ENCODE assay signal across 23 cellular contexts in the genomic region with DNA sequence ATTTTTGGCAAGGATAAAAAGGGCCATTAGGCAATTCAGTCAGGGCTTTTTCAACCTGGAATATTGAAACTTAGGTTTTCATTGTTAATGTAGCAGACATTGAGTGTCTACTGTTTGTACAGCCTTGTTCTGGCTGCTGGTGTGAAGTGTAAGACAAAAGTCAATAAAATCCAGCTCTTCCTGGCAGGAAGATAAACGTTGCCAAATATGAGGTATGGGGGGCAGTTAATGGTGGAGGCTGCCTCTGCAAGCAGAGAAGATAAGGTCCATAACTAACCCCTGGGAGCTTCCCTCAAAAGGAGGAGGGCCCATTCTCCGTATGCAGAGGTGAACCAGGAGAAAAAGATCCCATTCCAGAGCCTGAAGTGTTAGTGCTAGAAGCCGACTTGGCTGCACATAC. TPM values are rescaled to one million over a fixed set of nuclear protein-coding genes. Genes with fewer than 3 reads are reported as not detected.
A peak's percentile ranks its signal among the peaks of the same experiment; 100 is the strongest.
DNase-seq lines count a peak whose midpoint lies in the region; ATAC-seq, FAIRE-seq and TF ChIP-seq lines count a peak whose summit lies in the region.
"Had no signal": no experiment of that assay in that cellular context is flagged by ENCODE, and none has a peak within 500 bp of the region (broad histone marks: within the 10 kb centered on the region; RNA-seq: fewer than 3 reads in every experiment).

No MANE protein-coding gene starts in this region.

- no peaks in the 10 kb centered on the region for H4K20me1 ChIP-seq in endothelial cell of umbilical vein (replicated peaks; ENCODE audit: control insufficient read depth, extremely low read depth, insufficient read depth, low read length)
- H4K20me1 ChIP-seq: BLaER1 had no signal

- H3K27me3 Mint-ChIP-seq in effector memory CD8-positive, alpha-beta T cell = peaks cover 22 to 49% of the 10 kb centered on the region in 2 donors
- H3K27me3 Mint-ChIP-seq in activated naive CD8-positive, alpha-beta T cell treated with anti-CD3 and anti-CD28 coated beads, Interleukin-2, amount 50 U/mL, for 24 hours = peaks cover 12% of the 10 kb centered on the region

- TF ChIP-seq CTCF in HEK293 (tag by site-specific recombination; IDR thresholded peaks at IDR 0.05) = no peak
- TF ChIP-seq CTCF in endothelial cell of umbilical vein (IDR thresholded peaks at IDR 0.05; ENCODE audit: extremely low read depth in 1 of 2, insufficient read depth in 1 of 2, low read depth in 1 of 2, low read length in 2 of 2) = no peak

- H3K4me1 Mint-ChIP-seq in stimulated activated effector memory CD8-positive, alpha-beta T cell treated with anti-CD3 and anti-CD28 coated beads, Interleukin-12 subunit alpha, Interleukin-12 subunit beta, amount 100 ng/mL, for 72 hours = no peaks in the 10 kb centered on the region
- no peaks in the 10 kb centered on the region for H3K4me1 Mint-ChIP-seq in effector memory CD8-positive, alpha-beta T cell (ENCODE audit: low read depth in 2 of 2)
- no peaks in the 10 kb centered on the region for H3K4me1 Mint-ChIP-seq in activated naive CD8-positive, alpha-beta T cell treated with anti-CD3 and anti-CD28 coated beads, Interleukin-2, amount 50 U/mL, for 24 hours
- H3K4me1 Mint-ChIP-seq: T-helper 17 cell had no signal

- FAIRE-seq in endothelial cell of umbilical vein (lab: Jason Lieb, UNC) = no peak
- FAIRE-seq: GM12878, H1 had no signal

- intact Hi-C loops in endothelial cell of umbilical vein (cut with micrococcal nuclease) = no loop called here

- H3K27me3 ChIP-seq in endothelial cell of umbilical vein (ENCODE audit: control insufficient read depth in 2 of 2, insufficient read depth in 2 of 2, low read length in 2 of 2) = no peaks in the 10 kb centered on the region
- H3K27me3 ChIP-seq: BLaER1 had no signal

- POLR2A ChIA-PET in HEK293 (lab: Yijun Ruan, JAX) = no interaction called here
- POLR2A ChIA-PET in endothelial cell of umbilical vein (lab: Charles Lee) = no interaction called here
- POLR2A ChIA-PET in HEK293T (lab: Yijun Ruan, JAX) = no interaction called here

- no peaks in the 10 kb centered on the region for H3K4me1 ChIP-seq in HEK293 (ENCODE audit: control insufficient read depth, insufficient read depth, low read length)
- H3K4me1 ChIP-seq in endothelial cell of umbilical vein (ENCODE audit: control insufficient read depth, extremely low read depth, insufficient read depth, low read length) = peaks cover 18% of the 10 kb centered on the region
- H3K4me1 ChIP-seq: BLaER1 had no signal

- H3K9me3 Mint-ChIP-seq in stimulated activated effector memory CD8-positive, alpha-beta T cell treated with anti-CD3 and anti-CD28 coated beads, Interleukin-12 subunit alpha, Interleukin-12 subunit beta, amount 100 ng/mL, for 72 hours = no peaks in the 10 kb centered on the region
- no peaks in the 10 kb centered on the region for H3K9me3 Mint-ChIP-seq in effector memory CD8-positive, alpha-beta T cell
- no peaks in the 10 kb centered on the region for H3K9me3 Mint-ChIP-seq in activated naive CD8-positive, alpha-beta T cell treated with anti-CD3 and anti-CD28 coated beads, Interleukin-2, amount 50 U/mL, for 24 hours
- H3K9me3 Mint-ChIP-seq: CD8-positive, alpha-beta T cell; HFFc6 had no signal

- no peak overlapping the region for H3K4me2 ChIP-seq in endothelial cell of umbilical vein (ENCODE audit: insufficient read depth, low read length)
- H3K4me2 ChIP-seq: BLaER1 had no signal

- H3K36me3 ChIP-seq in HEK293 (ENCODE audit: control insufficient read depth in 2 of 2, insufficient read depth in 1 of 2, low read length in 2 of 2) (no peaks in the 10 kb centered on the region), endothelial cell of umbilical vein (ENCODE audit: control insufficient read depth in 2 of 2, extremely low read depth in 1 of 2, insufficient read depth in 2 of 2, low read length in 2 of 2) (no peaks in the 10 kb centered on the region)
- H3K36me3 ChIP-seq: BLaER1 had no signal

- H3K27ac ChIP-seq in HEK293 (ENCODE audit: extremely low read depth, low read depth, low read length) = no peak overlapping the region
- no peak overlapping the region for H3K27ac ChIP-seq in endothelial cell of umbilical vein (ENCODE audit: insufficient read depth, low read depth, low read length)
- H3K27ac ChIP-seq: BLaER1 had no signal

- H3K9ac ChIP-seq in endothelial cell of umbilical vein (replicated peaks; ENCODE audit: extremely low read depth, insufficient read depth, low read length) = no peak overlapping the region
- H3K9ac ChIP-seq: BLaER1 had no signal

- no TSS peak for BruUV-seq in endothelial cell of umbilical vein (replicated peaks; lab: Mats Ljungman, UMichigan)

- H3K9me1 ChIP-seq in endothelial cell of umbilical vein (replicated peaks; ENCODE audit: control insufficient read depth, extremely low read depth, insufficient read depth, low read length) = no peaks in the 10 kb centered on the region

- H3K36me3 Mint-ChIP-seq in stimulated activated effector memory CD8-positive, alpha-beta T cell treated with anti-CD3 and anti-CD28 coated beads, Interleukin-12 subunit alpha, Interleukin-12 subunit beta, amount 100 ng/mL, for 72 hours = no peaks in the 10 kb centered on the region
- H3K36me3 Mint-ChIP-seq in effector memory CD8-positive, alpha-beta T cell (ENCODE audit: insufficient read depth) = no peaks in the 10 kb centered on the region
- H3K36me3 Mint-ChIP-seq in activated naive CD8-positive, alpha-beta T cell treated with anti-CD3 and anti-CD28 coated beads, Interleukin-2, amount 50 U/mL, for 24 hours (ENCODE audit: low read depth) = no peaks in the 10 kb centered on the region
- H3K36me3 Mint-ChIP-seq: CD8-positive, alpha-beta T cell had no signal

- no peak for TF ChIP-seq POLR2A in endothelial cell of umbilical vein (IDR thresholded peaks at IDR 0.05; ENCODE audit: low read depth, low read length)

- peak; percentile 70 for DNase-seq in NCI-H345 (lab: John Stamatoyannopoulos, UW)
- DNase-seq in endothelial cell of umbilical vein (ENCODE audit: low read depth, low spot score) = peak; percentile 70
- DNase-seq in stimulated activated effector memory CD8-positive, alpha-beta T cell treated with anti-CD3 and anti-CD28 coated beads, Interleukin-12 subunit alpha, Interleukin-12 subunit beta, amount 100 ng/mL, for 72 hours (ENCODE audit: low spot score in 2 of 2) = no peak
- DNase-seq in effector memory CD8-positive, alpha-beta T cell = no peak
- no peak for DNase-seq in HEK293T (ENCODE audit: extremely low spot score)
- DNase-seq in activated naive CD8-positive, alpha-beta T cell treated with anti-CD3 and anti-CD28 coated beads, Interleukin-2, amount 50 U/mL, for 24 hours = no peak
- DNase-seq: CD8-positive, alpha-beta T cell; GDM1; HFFc6; KG1; NCI-H1694; NCI-H524; NK-92 treated with Interleukin-12 subunit alpha and Interleukin-12 subunit beta, amount 100 ng/mL, for 24 hours; OCI-M1; SHP77 treated with DMSO at 0.1 percent for 48 hours; T-helper 17 cell had no signal

- H3K27ac Mint-ChIP-seq in stimulated activated effector memory CD8-positive, alpha-beta T cell treated with anti-CD3 and anti-CD28 coated beads, Interleukin-12 subunit alpha, Interleukin-12 subunit beta, amount 100 ng/mL, for 72 hours = peak overlapping the region; percentile 52
- H3K27ac Mint-ChIP-seq in effector memory CD8-positive, alpha-beta T cell = no peak overlapping the region
- no peak overlapping the region for H3K27ac Mint-ChIP-seq in activated naive CD8-positive, alpha-beta T cell treated with anti-CD3 and anti-CD28 coated beads, Interleukin-2, amount 50 U/mL, for 24 hours
- H3K27ac Mint-ChIP-seq: CD8-positive, alpha-beta T cell; HFFc6; T-helper 17 cell had no signal

- no peak overlapping the region for H3K4me3 Mint-ChIP-seq in stimulated activated effector memory CD8-positive, alpha-beta T cell treated with anti-CD3 and anti-CD28 coated beads, Interleukin-12 subunit alpha, Interleukin-12 subunit beta, amount 100 ng/mL, for 72 hours
- no peak overlapping the region for H3K4me3 Mint-ChIP-seq in effector memory CD8-positive, alpha-beta T cell
- H3K4me3 Mint-ChIP-seq in activated naive CD8-positive, alpha-beta T cell treated with anti-CD3 and anti-CD28 coated beads, Interleukin-2, amount 50 U/mL, for 24 hours = no peak overlapping the region
- H3K4me3 Mint-ChIP-seq: CD8-positive, alpha-beta T cell; HFFc6; T-helper 17 cell had no signal

- H3K9me3 ChIP-seq in HEK293 (ENCODE audit: control insufficient read depth, insufficient read depth, low read depth, low read length) (no peaks in the 10 kb centered on the region), endothelial cell of umbilical vein (replicated peaks; ENCODE audit: control insufficient read depth, insufficient read depth, low read length) (no peaks in the 10 kb centered on the region)

- H2AFZ ChIP-seq in endothelial cell of umbilical vein (ENCODE audit: low read depth, low read length) = no peak overlapping the region

- H3K4me3 ChIP-seq in HEK293 (ENCODE audit: low read depth, low read length) = no peak overlapping the region
- no peak overlapping the region for H3K4me3 ChIP-seq in endothelial cell of umbilical vein (replicated peaks in 1 of 3; ENCODE audit: insufficient read depth in 1 of 3, low read depth in 1 of 3, low read length in 3 of 3)
- H3K4me3 ChIP-seq: BLaER1, GM12878 had no signal

- ATAC-seq in stimulated activated effector memory CD8-positive, alpha-beta T cell treated with anti-CD3 and anti-CD28 coated beads, Interleukin-12 subunit alpha, Interleukin-12 subunit beta, amount 100 ng/mL, for 72 hours = no peak
- ATAC-seq in effector memory CD8-positive, alpha-beta T cell (replicated peaks) = no peak
- ATAC-seq in activated naive CD8-positive, alpha-beta T cell treated with anti-CD3 and anti-CD28 coated beads, Interleukin-2, amount 50 U/mL, for 24 hours = no peak
- ATAC-seq: CD8-positive, alpha-beta T cell; GM12878; T-helper 17 cell had no signal

- CTCF ChIA-PET in HEK293 (lab: Yijun Ruan, JAX) (interaction anchor here (1.3 to 2.9 kb wide), 2 partner anchors 25 to 41 kb away, joined by 3 to 15 read pairs; no protein-coding TSS in a partner anchor), endothelial cell of umbilical vein (lab: Charles Lee) (interaction anchor here (0.6 to 2.5 kb wide), 6 partner anchors 21 to 42 kb away, joined by 3 to 18 read pairs (median 5); no protein-coding TSS in a partner anchor), HEK293T (lab: Yijun Ruan, JAX) (interaction anchor here (1.8 kb wide), 1 partner anchor 25 kb away, joined by 8 read pairs; no protein-coding TSS in a partner anchor)

- dilution Hi-C loops in endothelial cell of umbilical vein (cut with MboI; ENCODE audit: extremely low pct_ligation_motif_present, low sequenced_read_pairs) = no loop called here

- H3K79me2 ChIP-seq in endothelial cell of umbilical vein (ENCODE audit: control insufficient read depth, insufficient read depth, low read length) = no peaks in the 10 kb centered on the region

RNA-seq across cellular contexts. Expression of a gene that starts 19.5 kb away (rescaled TPM):
- total RNA-seq in endothelial cell of umbilical vein = 43.4 and 52.7 TPM in 2 replicates
- polyA plus RNA-seq in endothelial cell of umbilical vein = 30.1 and 30.4 TPM in 2 replicates
- 27.9 and 28.0 TPM in 2 replicates for polyA plus RNA-seq in endothelial cell of umbilical vein (2011; cell fraction: cytosol; rRNA removed)
- polyA plus RNA-seq in endothelial cell of umbilical vein (2011; cell fraction: nucleus; rRNA removed) = 39.9 and 41.9 TPM in 2 replicates
- 25.6 and 28.4 TPM in 2 replicates for polyA plus RNA-seq in endothelial cell of umbilical vein (2012)
- polyA minus RNA-seq in endothelial cell of umbilical vein = 38.2 and 41.5 TPM in 2 replicates
- not detected for polyA minus RNA-seq in endothelial cell of umbilical vein (2011; cell fraction: cytosol; rRNA and poly(A)+ RNA removed)
- 19.3 and 26.1 TPM in 2 replicates for polyA minus RNA-seq in endothelial cell of umbilical vein (2011; cell fraction: nucleus; rRNA and poly(A)+ RNA removed)
- total RNA-seq: CD8-positive, alpha-beta T cell; HFFc6; M059J; RPMI7951 had no signal
- polyA plus RNA-seq: AG04450 had no signal

RNA-seq across cellular contexts. Expression of a gene that starts 19.7 kb away (rescaled TPM):
- total RNA-seq in endothelial cell of umbilical vein = 3.9 and 6.1 TPM in 2 replicates
- 8.6 and 9.1 TPM in 2 replicates for polyA plus RNA-seq in endothelial cell of umbilical vein
- polyA plus RNA-seq in endothelial cell of umbilical vein (2011; cell fraction: cytosol; rRNA removed) = 4.1 and 5.6 TPM in 2 replicates
- polyA plus RNA-seq in endothelial cell of umbilical vein (2011; cell fraction: nucleus; rRNA removed) = 38.4 and 42.2 TPM in 2 replicates
- 3.0 TPM in 2 replicates for polyA plus RNA-seq in endothelial cell of umbilical vein (2012)
- polyA minus RNA-seq in endothelial cell of umbilical vein = 4.4 and 7.1 TPM in 2 replicates
- polyA minus RNA-seq in endothelial cell of umbilical vein (2011; cell fraction: cytosol; rRNA and poly(A)+ RNA removed) = not detected
- polyA minus RNA-seq in endothelial cell of umbilical vein (2011; cell fraction: nucleus; rRNA and poly(A)+ RNA removed) = 7.3 and 8.2 TPM in 2 replicates
- total RNA-seq: CD8-positive, alpha-beta T cell; GM12878; HFFc6; M059J; RPMI7951 had no signal
- polyA plus RNA-seq: AG04450, GM12878 had no signal

RNA-seq across cellular contexts. Expression of a gene that starts 36.8 kb away (rescaled TPM):
- total RNA-seq in endothelial cell of umbilical vein = 85.4 and 97.2 TPM in 2 replicates
- 16.5 and 18.3 TPM in 2 replicates for polyA plus RNA-seq in endothelial cell of umbilical vein
- 19.5 and 20.6 TPM in 2 replicates for polyA plus RNA-seq in endothelial cell of umbilical vein (2011; cell fraction: cytosol; rRNA removed)
- polyA plus RNA-seq in endothelial cell of umbilical vein (2011; cell fraction: nucleus; rRNA removed) = 28.2 and 47.4 TPM in 2 replicates
- polyA plus RNA-seq in endothelial cell of umbilical vein (2012) = 60.3 and 79.7 TPM in 2 replicates
- polyA minus RNA-seq in endothelial cell of umbilical vein = 15.4 and 19.3 TPM in 2 replicates
- 12.7 TPM for polyA minus RNA-seq in endothelial cell of umbilical vein (2011; cell fraction: cytosol; rRNA and poly(A)+ RNA removed)
- 10.2 and 13.8 TPM in 2 replicates for polyA minus RNA-seq in endothelial cell of umbilical vein (2011; cell fraction: nucleus; rRNA and poly(A)+ RNA removed)

RNA-seq across cellular contexts. Expression of a gene that starts 45.9 kb away (rescaled TPM):
- not detected in 2 replicates for total RNA-seq in endothelial cell of umbilical vein
- polyA plus RNA-seq in endothelial cell of umbilical vein = not detected in 2 replicates
- polyA plus RNA-seq in endothelial cell of umbilical vein (2011; cell fraction: cytosol; rRNA removed) = not detected in 2 replicates
- 0.06 and 0.08 TPM in 2 replicates for polyA plus RNA-seq in endothelial cell of umbilical vein (2011; cell fraction: nucleus; rRNA removed)
- polyA plus RNA-seq in endothelial cell of umbilical vein (2012) = 0.09 TPM in 1 of 2 replicates, not detected in the other
- 0.12 and 0.45 TPM in 2 replicates for polyA minus RNA-seq in endothelial cell of umbilical vein
- polyA minus RNA-seq in endothelial cell of umbilical vein (2011; cell fraction: cytosol; rRNA and poly(A)+ RNA removed) = not detected
- polyA minus RNA-seq in endothelial cell of umbilical vein (2011; cell fraction: nucleus; rRNA and poly(A)+ RNA removed) = not detected in 2 replicates
- total RNA-seq: CD8-positive, alpha-beta T cell; M059J; RPMI7951; T-helper 17 cell had no signal

Comparison
In these comparisons a context has a peak if more than half of its experiments do, and no peak if none do; other contexts are left out.
1. DNase-seq: peak in NCI-H345 (single experiment) and endothelial cell of umbilical vein (single experiment); none in stimulated activated effector memory CD8-positive, alpha-beta T cell treated with anti-CD3 and anti-CD28 coated beads, Interleukin-12 subunit alpha, Interleukin-12 subunit beta, amount 100 ng/mL, for 72 hours (0 of 2), effector memory CD8-positive, alpha-beta T cell (0 of 3), HEK293T (single experiment) and activated naive CD8-positive, alpha-beta T cell treated with anti-CD3 and anti-CD28 coated beads, Interleukin-2, amount 50 U/mL, for 24 hours (single experiment).